ENCODE assay signal across 24 cellular contexts in the genomic region with DNA sequence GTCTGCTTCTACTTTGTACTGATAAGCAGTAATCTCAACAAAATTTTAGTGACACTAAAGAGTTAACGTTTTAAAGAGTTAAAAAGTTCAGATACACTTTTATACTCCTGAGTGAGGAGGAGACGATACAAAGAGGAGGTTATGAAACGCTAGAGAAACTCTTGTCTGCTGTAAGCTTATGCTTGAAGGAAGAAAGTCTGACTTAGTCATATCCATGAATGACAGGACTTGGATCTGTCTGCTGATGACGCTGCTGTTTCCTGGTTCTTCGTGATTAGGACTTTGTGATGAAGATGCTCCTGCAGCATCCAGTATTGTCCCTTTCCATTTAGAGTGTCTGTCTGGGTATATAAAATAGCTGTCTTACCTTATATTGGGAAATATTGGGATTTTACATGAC. TPM values are rescaled to one million over a fixed set of nuclear protein-coding genes. Genes with fewer than 3 reads are reported as not detected.
DNase-seq lines count a peak whose midpoint lies in the region; ATAC-seq, FAIRE-seq and TF ChIP-seq lines count a peak whose summit lies in the region.
"Had no signal": no experiment of that assay in that cellular context is flagged by ENCODE, and none has a peak within 500 bp of the region (broad histone marks: within the 10 kb centered on the region; RNA-seq: fewer than 3 reads in every experiment).

No MANE protein-coding gene starts in this region.

- TF ChIP-seq EP300 in HepG2 (IDR thresholded peaks at IDR 0.05; ENCODE audit: low read depth in 2 of 2, low read length in 2 of 2) (no peak), HepG2 (CRISPR knock-in tag; IDR thresholded peaks at IDR 0.05; ENCODE audit: borderline replicate concordance) (no peak)

- H2AFZ ChIP-seq in HepG2 (ENCODE audit: low read length) = no peak overlapping the region

- intact Hi-C loops in HepG2 (cut with micrococcal nuclease; ENCODE audit: unreplicated experiment) (no loop called here), right lobe of liver (cut with DNase I) (no loop called here), pancreas (cut with DNase I) (no loop called here)

- H3K4me1 ChIP-seq in HepG2 (ENCODE audit: insufficient read depth, low read length) (peaks cover 41% of the 10 kb centered on the region), right lobe of liver (peaks cover 0 to 22% (median 4%) of the 10 kb centered on the region in 4 donors), foreskin keratinocyte (peaks cover 11% of the 10 kb centered on the region), pancreas (peaks cover 9 to 21% (median 13%) of the 10 kb centered on the region in 3 donors)

- no TSS peak for BruUV-seq in HepG2 (replicated peaks; lab: Mats Ljungman, UMichigan)

- H3K36me3 ChIP-seq in HepG2 (replicated peaks in 1 of 2; ENCODE audit: control insufficient read depth in 1 of 2, insufficient read depth in 2 of 2, low read length in 2 of 2) (peaks cover 4 to 17% of the 10 kb centered on the region in 2 experiments; a peak in 4 of 5 replicates), right lobe of liver (no peaks in the 10 kb centered on the region), pancreas (no peaks in the 10 kb centered on the region)

- H3K27me3 ChIP-seq in HepG2 (ENCODE audit: control insufficient read depth in 1 of 2, insufficient read depth in 2 of 2, low read length in 2 of 2) (no peaks in the 10 kb centered on the region), right lobe of liver (no peaks in the 10 kb centered on the region), foreskin keratinocyte (no peaks in the 10 kb centered on the region), pancreas (no peaks in the 10 kb centered on the region)
- H3K27me3 ChIP-seq: MG63, stomach had no signal

- no peak for TF ChIP-seq POLR2A in HepG2 (IDR thresholded peaks at IDR 0.05; ENCODE audit: insufficient read depth in 1 of 2, low read depth in 2 of 2, low read length in 2 of 2)
- no peak for TF ChIP-seq POLR2A in right lobe of liver (IDR thresholded peaks at IDR 0.05)

- H3K9me3 ChIP-seq in HepG2 (ENCODE audit: low read length) (no peaks in the 10 kb centered on the region), right lobe of liver (no peaks in the 10 kb centered on the region), pancreas (no peaks in the 10 kb centered on the region)
- H3K9me3 ChIP-seq: MG63 had no signal

- H3K79me2 ChIP-seq in HepG2 (ENCODE audit: insufficient read depth, low read length) = peaks cover 97% of the 10 kb centered on the region

- peaks cover 5% of the 10 kb centered on the region; the same call in 1 of the 2 replicates for H4K20me1 ChIP-seq in HepG2 (ENCODE audit: insufficient read depth, low read length)

- TF ChIP-seq RAD21 in HepG2 (CRISPR knock-in tag; IDR thresholded peaks at IDR 0.05) = no peak

- DNase-seq in HepG2 (ENCODE audit: low spot score) (no peak), right lobe of liver (no peak), foreskin keratinocyte (peak in 1 of 2 donors; percentile 49), pancreas (no peak), AG20443 (ENCODE audit: low spot score) (no peak), KG1 (lab: John Stamatoyannopoulos, UW) (no peak)
- DNase-seq in activated CD8-positive, alpha-beta memory T cell treated with anti-CD3 and anti-CD28 coated beads, Interleukin-2, amount 50 U/mL, for 48 hours = no peak
- DNase-seq: activated CD4-positive, alpha-beta T cell treated with anti-CD3 and anti-CD28 coated beads for 4 hours; activated CD8-positive, alpha-beta memory T cell treated with anti-CD3 and anti-CD28 coated beads, Interleukin-2, amount 50 U/mL, for 4 hours; activated effector memory CD4-positive, alpha-beta T cell treated with Interleukin-2 at 50 U/mL for 16 hours; amniotic stem cell; DMS153; MG63; naive thymus-derived CD8-positive, alpha-beta T cell; NCI-H1694 treated with DMSO at 0.1 percent for 48 hours; stimulated activated CD4-positive, alpha-beta T cell treated with anti-CD3 and anti-CD28 coated beads, Interleukin-4, amount 100 ng/mL, for 24 hours; stomach; T1000 had no signal

- H3K9ac ChIP-seq in HepG2 (ENCODE audit: insufficient read depth, low read depth, low read length) = no peak overlapping the region

- H3K4me2 ChIP-seq in HepG2 (ENCODE audit: low read depth, low read length) = no peak overlapping the region
- H3K4me2 ChIP-seq: smooth muscle cell had no signal

- H3K27ac ChIP-seq in HepG2 (ENCODE audit: extremely low read length, insufficient read depth, low read length) (no peak overlapping the region), right lobe of liver (no peak overlapping the region), angular gyrus (ENCODE audit: low read depth, low read length) (peak overlapping the region; percentile 30), foreskin keratinocyte (no peak overlapping the region), pancreas (no peak overlapping the region)
- H3K27ac ChIP-seq: stomach had no signal

- 93% methylated on average over 5 of the region's 5 CpGs for WGBS in HepG2 (ENCODE audit: low lambda C conversion rate)
- 52% methylated on average over 5 of the region's 5 CpGs for WGBS in right lobe of liver (ENCODE audit: insufficient coverage, low coverage, low lambda C conversion rate, missing lambda C conversion rate)
- 59 to 63% methylated on average over 5 of the region's 5 CpGs for WGBS in pancreas, 2 donors

- FAIRE-seq in HepG2 (lab: Jason Lieb, UNC) (no peak), pancreas (lab: Jason Lieb, UNC) (no peak)
- FAIRE-seq: GM12878, GM19239, H54, islet of Langerhans had no signal

- CTCF ChIA-PET in HepG2 (lab: Yijun Ruan, JAX; ENCODE audit: low intra/inter-chr PET ratio, low total read pairs) = no interaction called here

- no peak overlapping the region for H3K4me3 ChIP-seq in HepG2 (replicated peaks in 1 of 3; ENCODE audit: insufficient read depth in 1 of 3, low read depth in 2 of 3, low read length in 3 of 3)
- no peak overlapping the region for H3K4me3 ChIP-seq in right lobe of liver
- no peak overlapping the region for H3K4me3 ChIP-seq in pancreas
- H3K4me3 ChIP-seq: GM12878, MG63, smooth muscle cell, stomach had no signal

- no peak for ATAC-seq in HepG2
- no peak for ATAC-seq in right lobe of liver
- ATAC-seq in foreskin keratinocyte = peak; percentile 76
- no peak for ATAC-seq in pancreas
- ATAC-seq: GM12878; naive thymus-derived CD8-positive, alpha-beta T cell had no signal

- POLR2A ChIA-PET in HepG2 (lab: Yijun Ruan, JAX) = interaction anchor here (0.7 kb wide), 1 partner anchor 9 kb away, joined by 3 read pairs; no protein-coding TSS in a partner anchor

- TF ChIP-seq CTCF in HepG2 (CRISPR knock-in tag; IDR thresholded peaks at IDR 0.05) (no peak), right lobe of liver (IDR thresholded peaks at IDR 0.05) (no peak), foreskin keratinocyte (conservative IDR thresholded peaks at IDR 0.05) (no peak), pancreas (IDR thresholded peaks at IDR 0.05) (no peak)

- in situ Hi-C loops in HepG2 (cut with HindIII; ENCODE audit: extremely low pct_ligation_motif_present, low pct_unique_long_range_greater_than_20kb) = no loop called here

TF ChIP-seq in HepG2, 621 proteins besides CTCF, POLR2A, EP300 and RAD21:
- peak; percentile 58 for TF ChIP-seq ZNF7 (CRISPR knock-in tag; IDR thresholded peaks at IDR 0.05)
- TF ChIP-seq CCDC6 (CRISPR knock-in tag; IDR thresholded peaks at IDR 0.05) = no peak
TF ChIP-seq in HepG2: peak in this region for 1.

RNA-seq across cellular contexts. Expression of gene TCF12, which starts 15.8 kb away (rescaled TPM):
- total RNA-seq in HepG2 (2016; rRNA removed; fragmentation: Illumina TruSeq; extraction: Trizol) (51.1 and 70.7 TPM in 2 replicates), right lobe of liver (10 to 100 TPM; 28.9 to 41.9 (median 35.3) TPM), foreskin keratinocyte (41.5 and 55.4 TPM in 2 replicates), pancreas (10 to 100 TPM; 26.9 to 67.4 (median 28.6) TPM)
- 13.7 and 16.8 TPM in 2 replicates for total RNA-seq in HepG2 (2016; cell fraction: cytosol; rRNA removed; fragmentation: Illumina TruSeq; extraction: Trizol; ENCODE audit: low read depth)
- total RNA-seq in HepG2 (2016; cell fraction: insoluble cytoplasmic fraction; rRNA removed; fragmentation: Illumina TruSeq; extraction: Trizol) = 47.0 and 70.2 TPM in 2 replicates
- total RNA-seq in HepG2 (2016; cell fraction: membrane; rRNA removed; fragmentation: Illumina TruSeq; extraction: Trizol) = 27.3 and 30.1 TPM in 2 replicates
- total RNA-seq in HepG2 (2016; cell fraction: nucleus; rRNA removed; fragmentation: Illumina TruSeq; extraction: Trizol) = 105 and 129 TPM in 2 replicates
- polyA plus RNA-seq in HepG2 (2011; rRNA removed) (36.9 and 48.6 TPM in 2 replicates), foreskin keratinocyte (10.8 and 11.2 TPM in 2 replicates), pancreas (1 to 10 TPM; 7.7 to 9.0 TPM)
- 25.5 and 30.5 TPM in 2 replicates for polyA plus RNA-seq in HepG2 (2011; cell fraction: cytosol; rRNA removed)
- 49.1 and 60.7 TPM in 2 replicates for polyA plus RNA-seq in HepG2 (2011; cell fraction: nucleus; rRNA removed)
- 22.3 and 23.4 TPM in 2 replicates for polyA plus RNA-seq in HepG2 (2012)
- 3.5 and 3.7 TPM in 2 replicates for polyA plus RNA-seq in HepG2 (2016; cell fraction: cytosol; fragmentation: Illumina TruSeq; extraction: Trizol; ENCODE audit: low read depth)
- 54.8 and 57.4 TPM in 2 replicates for polyA plus RNA-seq in HepG2 (2016; cell fraction: insoluble cytoplasmic fraction; fragmentation: Illumina TruSeq; extraction: Trizol; ENCODE audit: low read depth)
- polyA plus RNA-seq in HepG2 (2016; cell fraction: membrane; fragmentation: Illumina TruSeq; extraction: Trizol; ENCODE audit: low read depth) = 14.8 and 15.1 TPM in 2 replicates
- 35.3 and 37.3 TPM in 2 replicates for polyA plus RNA-seq in HepG2 (2016; cell fraction: nucleus; fragmentation: Illumina TruSeq; extraction: Trizol; ENCODE audit: insufficient read depth, low read depth)
- 93.3 and 126 TPM in 2 replicates for polyA minus RNA-seq in HepG2 (2011; rRNA and poly(A)+ RNA removed; ENCODE audit: low replicate concordance)
- 34.1 and 36.3 TPM in 2 replicates for polyA minus RNA-seq in HepG2 (2011; cell fraction: cytosol; rRNA and poly(A)+ RNA removed)
- 114 and 125 TPM in 2 replicates for polyA minus RNA-seq in HepG2 (2011; cell fraction: nucleus; rRNA and poly(A)+ RNA removed)
